19 cellular contexts compared by ENCODE assay signal in genomic region chr2:71696381-71696780, GRCh38.
DNase-seq lines count a peak whose midpoint lies in the region; ATAC-seq and TF ChIP-seq lines count a peak whose summit lies in the region.
"Had no signal": no experiment of that assay in that cellular context is flagged by ENCODE, and none has a peak within 500 bp of the region (broad histone marks: within the 10 kb centered on the region; RNA-seq: fewer than 3 reads in every experiment).

No MANE protein-coding gene starts in this region.

- TF ChIP-seq CTCF in right atrium auricular region (IDR thresholded peaks at IDR 0.05) (no peak), RWPE2 (IDR thresholded peaks at IDR 0.05; ENCODE audit: poor library complexity, severe bottlenecking) (no peak), left lung (IDR thresholded peaks at IDR 0.05) (no peak), upper lobe of right lung (IDR thresholded peaks at IDR 0.05) (no peak)

- H3K4me3 ChIP-seq in right cardiac atrium (ENCODE audit: low read length) (no peak overlapping the region), right atrium auricular region (no peak overlapping the region), RWPE2 (ENCODE audit: severe bottlenecking) (no peak overlapping the region), left lung (no peak overlapping the region), upper lobe of right lung (no peak overlapping the region)
- H3K4me3 ChIP-seq: A549, HAP-1, PC-9, SJCRH30 had no signal

- intact Hi-C loops in right cardiac atrium (cut with DNase I) (no loop called here), left lung (cut with DNase I) (no loop called here), upper lobe of right lung (cut with DNase I) (no loop called here)

- ATAC-seq in right cardiac atrium (no peak), RWPE2 (ENCODE audit: low read depth) (no peak), left lung (no peak), upper lobe of right lung (no peak), HG02763 (IDR thresholded peaks at IDR 0.05; ENCODE audit: unreplicated experiment) (no peak), GM19035 (IDR thresholded peaks at IDR 0.05; ENCODE audit: unreplicated experiment) (no peak)
- ATAC-seq: A549 had no signal

- H3K9me3 ChIP-seq in right cardiac atrium (ENCODE audit: control insufficient read depth, low read length) (no peaks in the 10 kb centered on the region), right atrium auricular region (no peaks in the 10 kb centered on the region), RWPE2 (ENCODE audit: severe bottlenecking) (no peaks in the 10 kb centered on the region), left lung (no peaks in the 10 kb centered on the region), upper lobe of right lung (no peaks in the 10 kb centered on the region)
- H3K9me3 ChIP-seq: A549, HAP-1, SJCRH30 had no signal

- DNase-seq in right cardiac atrium (peak in 2 of 3 donors; percentile 52 to 71), right atrium auricular region (ENCODE audit: low spot score) (no peak), RWPE2 (ENCODE audit: low spot score) (peak; percentile 20), left lung (peak; percentile 27 to 51), upper lobe of right lung (peak; percentile 46), OCI-M2 (lab: John Stamatoyannopoulos, UW; ENCODE audit: unreplicated experiment) (no peak)
- DNase-seq: CD4-positive, CD25-positive, alpha-beta regulatory T cell; DMS79; NCI-H1417; NCI-H187; NCI-H446 treated with DMSO at 0.1 percent for 48 hours; NCI-H526 treated with DMSO at 0.1 percent for 48 hours; SJCRH30 had no signal

- no peaks in the 10 kb centered on the region for H3K36me3 ChIP-seq in right atrium auricular region
- no peaks in the 10 kb centered on the region for H3K36me3 ChIP-seq in RWPE2 (ENCODE audit: low read depth)
- no peaks in the 10 kb centered on the region for H3K36me3 ChIP-seq in left lung
- H3K36me3 ChIP-seq in upper lobe of right lung: no peaks in the 10 kb centered on the region
- H3K36me3 ChIP-seq: HAP-1, SJCRH30 had no signal

- H3K4me1 ChIP-seq in right cardiac atrium (ENCODE audit: control insufficient read depth, insufficient read depth, low read length) (peaks cover 24% of the 10 kb centered on the region), right atrium auricular region (peaks cover 0 to 45% of the 10 kb centered on the region in 2 donors), RWPE2 (ENCODE audit: insufficient read depth, poor library complexity, severe bottlenecking) (no peaks in the 10 kb centered on the region), left lung (no peaks in the 10 kb centered on the region), upper lobe of right lung (no peaks in the 10 kb centered on the region)
- H3K4me1 ChIP-seq: A549, HAP-1 had no signal

- H3K27ac ChIP-seq in right cardiac atrium (ENCODE audit: low read length) (no peak overlapping the region), right atrium auricular region (no peak overlapping the region), RWPE2 (ENCODE audit: poor library complexity, severe bottlenecking) (no peak overlapping the region), left lung (no peak overlapping the region), upper lobe of right lung (no peak overlapping the region)
- H3K27ac ChIP-seq: A549, PC-9, RWPE1, SJCRH30 had no signal

- WGBS in right cardiac atrium: 23% methylated on average over 8 of the region's 8 CpGs

- no peaks in the 10 kb centered on the region for H3K27me3 ChIP-seq in right cardiac atrium (ENCODE audit: control insufficient read depth, insufficient read depth)
- no peaks in the 10 kb centered on the region for H3K27me3 ChIP-seq in right atrium auricular region
- H3K27me3 ChIP-seq in RWPE2 (ENCODE audit: insufficient read depth, poor library complexity, severe bottlenecking): no peaks in the 10 kb centered on the region
- H3K27me3 ChIP-seq in left lung: no peaks in the 10 kb centered on the region
- no peaks in the 10 kb centered on the region for H3K27me3 ChIP-seq in upper lobe of right lung
- H3K27me3 ChIP-seq: SJCRH30 had no signal

Comparison
In these comparisons a context has a peak if more than half of its experiments do, and no peak if none do; other contexts are left out.
1. DNase-seq: peak in right cardiac atrium (2 of 3), RWPE2 (single experiment), left lung (2 of 2) and upper lobe of right lung (single experiment); none in right atrium auricular region (single experiment) and OCI-M2 (single experiment).